In genomic region chr21:46024983-46025860, GRCh38 we compare ENCODE assay signal across 11 cellular contexts. TPM values are rescaled to one million over a fixed set of nuclear protein-coding genes. Genes with fewer than 3 reads are reported as not detected.
DNase-seq lines count a peak whose midpoint lies in the region; ATAC-seq, FAIRE-seq and TF ChIP-seq lines count a peak whose summit lies in the region.
"Had no signal": no experiment of that assay in that cellular context is flagged by ENCODE, and none has a peak within 500 bp of the region (broad histone marks: within the 10 kb centered on the region; RNA-seq: fewer than 3 reads in every experiment).

No MANE protein-coding gene starts in this region.

- CTCF ChIA-PET in CD8-positive, alpha-beta T cell (lab: Charles Lee), result no interaction called here

- no peaks in the 10 kb centered on the region for H3K4me1 ChIP-seq in CD8-positive, alpha-beta T cell (ENCODE audit: insufficient read depth, low read length)

- no peak overlapping the region for H3K27ac Mint-ChIP-seq in CD8-positive, alpha-beta T cell
- H3K27ac Mint-ChIP-seq: natural killer cell had no signal

- H3K9me3 ChIP-seq in CD8-positive, alpha-beta T cell (ENCODE audit: low read length), result no peaks in the 10 kb centered on the region

- no peak for ATAC-seq in CD8-positive, alpha-beta T cell
- ATAC-seq: natural killer cell had no signal

- H3K4me3 Mint-ChIP-seq in CD8-positive, alpha-beta T cell, result no peak overlapping the region
- H3K4me3 Mint-ChIP-seq: natural killer cell had no signal

- no peak overlapping the region for H3K27ac ChIP-seq in CD8-positive, alpha-beta T cell (ENCODE audit: low read depth, low read length)

- intact Hi-C loops in CD8-positive, alpha-beta T cell (cut with DNase I, micrococcal nuclease), result no loop called here

- peak; percentile 73 for DNase-seq in GM03348 (ENCODE audit: low spot score)
- DNase-seq in amniotic epithelial cell (ENCODE audit: low read depth), result peak; percentile 97
- DNase-seq in hepatic stellate cell (ENCODE audit: low spot score), result peak; percentile 65
- peak; percentile 62 for DNase-seq in retinal pigment epithelial cell (ENCODE audit: low read depth)
- DNase-seq in urothelium cell line (ENCODE audit: low spot score), result no peak
- DNase-seq in DMS 273 treated with DMSO at 0.1 percent for 48 hours (lab: John Stamatoyannopoulos, UW), result no peak
- DNase-seq in effector CD4-positive, alpha-beta T cell, result no peak
- DNase-seq in CD8-positive, alpha-beta T cell, result no peak
- DNase-seq: MM.1S; natural killer cell; stimulated activated CD4-positive, alpha-beta T cell treated with anti-CD3 and anti-CD28 coated beads, Interleukin-2, amount 100 ng/mL, for 48 hours had no signal

- no peaks in the 10 kb centered on the region for H3K36me3 ChIP-seq in CD8-positive, alpha-beta T cell (ENCODE audit: insufficient read depth, low read length)

- H3K27me3 Mint-ChIP-seq in CD8-positive, alpha-beta T cell (ENCODE audit: low read depth), result peaks cover 9% of the 10 kb centered on the region

- POLR2A ChIA-PET in CD8-positive, alpha-beta T cell (lab: Charles Lee), result no interaction called here

- peaks cover 13% of the 10 kb centered on the region for H3K9me3 Mint-ChIP-seq in CD8-positive, alpha-beta T cell

- H3K4me1 Mint-ChIP-seq in CD8-positive, alpha-beta T cell (ENCODE audit: low read depth), result no peaks in the 10 kb centered on the region
- H3K4me1 Mint-ChIP-seq: natural killer cell had no signal

- no peaks in the 10 kb centered on the region for H3K36me3 Mint-ChIP-seq in CD8-positive, alpha-beta T cell

- no peak for TF ChIP-seq CTCF in retinal pigment epithelial cell (conservative IDR thresholded peaks at IDR 0.05; ENCODE audit: low read depth, low read length)
- TF ChIP-seq CTCF in CD8-positive, alpha-beta T cell (IDR thresholded peaks at IDR 0.05), result no peak

- FAIRE-seq in urothelium cell line (lab: Jason Lieb, UNC), result no peak

- H3K4me3 ChIP-seq in retinal pigment epithelial cell (ENCODE audit: low read length), result peak overlapping the region; percentile 8
- no peak overlapping the region for H3K4me3 ChIP-seq in CD8-positive, alpha-beta T cell (ENCODE audit: low read depth, low read length)

- H3K27me3 ChIP-seq in CD8-positive, alpha-beta T cell (ENCODE audit: insufficient read depth, low read length), result no peaks in the 10 kb centered on the region

RNA-seq across cellular contexts. Expression of gene COL6A1, which starts 43.7 kb away (rescaled TPM):
- 10 to 100 TPM; 15.2 to 16.5 TPM for total RNA-seq in CD8-positive, alpha-beta T cell

Comparison
In these comparisons a context has a peak if more than half of its experiments do, and no peak if none do; other contexts are left out.
1. DNase-seq: peak in GM03348 (single experiment), amniotic epithelial cell (single experiment), hepatic stellate cell (single experiment) and retinal pigment epithelial cell (single experiment); none in urothelium cell line (single experiment), DMS 273 treated with DMSO at 0.1 percent for 48 hours (single experiment), effector CD4-positive, alpha-beta T cell (single experiment) and CD8-positive, alpha-beta T cell (0 of 7).